Comparison of ENCODE assay signal across 1 cellular context in genomic region chr9:4489919-4490704, GRCh38.
TF ChIP-seq lines count a peak whose summit lies in the region.

Gene SLC1A1 (plus strand): TSS chr9:4490468. CDS start chr9:4490680, 212 bp downstream.

TF ChIP-seq in WTC11, 78 proteins besides CTCF, POLR2A, EP300 and RAD21 (continued from another document):
- TF ChIP-seq ELF4 (CRISPR knock-in tag; IDR thresholded peaks at IDR 0.05; ENCODE audit: low read depth) (no peak), MYBL2 (CRISPR knock-in tag; IDR thresholded peaks at IDR 0.05) (no peak; the same call in 1 of the 2 replicates), SP1 (CRISPR knock-in tag; conservative IDR thresholded peaks at IDR 0.05) (no peak), KAT7 (CRISPR knock-in tag; IDR thresholded peaks at IDR 0.05; ENCODE audit: borderline replicate concordance) (0 out of 2 replicates have a peak, but pooled peaks have one; percentile 31), FOXJ3 (CRISPR knock-in tag; IDR thresholded peaks at IDR 0.05; ENCODE audit: borderline replicate concordance) (no peak), ZNF138 (CRISPR knock-in tag; conservative IDR thresholded peaks at IDR 0.05) (peak; percentile 84; the same call in 1 of the 2 replicates), ZNF423 (CRISPR knock-in tag; IDR thresholded peaks at IDR 0.05) (peak; percentile 29; the same call in 1 of the 2 replicates)
- TF ChIP-seq, protein P1, sequence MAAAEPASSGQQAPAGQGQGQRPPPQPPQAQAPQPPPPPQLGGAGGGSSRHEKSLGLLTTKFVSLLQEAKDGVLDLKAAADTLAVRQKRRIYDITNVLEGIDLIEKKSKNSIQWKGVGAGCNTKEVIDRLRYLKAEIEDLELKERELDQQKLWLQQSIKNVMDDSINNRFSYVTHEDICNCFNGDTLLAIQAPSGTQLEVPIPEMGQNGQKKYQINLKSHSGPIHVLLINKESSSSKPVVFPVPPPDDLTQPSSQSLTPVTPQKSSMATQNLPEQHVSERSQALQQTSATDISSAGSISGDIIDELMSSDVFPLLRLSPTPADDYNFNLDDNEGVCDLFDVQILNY (CRISPR knock-in tag; IDR thresholded peaks at IDR 0.05), result 0 out of 2 replicates have a peak, but pooled peaks have one; percentile 8
- TF ChIP-seq, protein P2, sequence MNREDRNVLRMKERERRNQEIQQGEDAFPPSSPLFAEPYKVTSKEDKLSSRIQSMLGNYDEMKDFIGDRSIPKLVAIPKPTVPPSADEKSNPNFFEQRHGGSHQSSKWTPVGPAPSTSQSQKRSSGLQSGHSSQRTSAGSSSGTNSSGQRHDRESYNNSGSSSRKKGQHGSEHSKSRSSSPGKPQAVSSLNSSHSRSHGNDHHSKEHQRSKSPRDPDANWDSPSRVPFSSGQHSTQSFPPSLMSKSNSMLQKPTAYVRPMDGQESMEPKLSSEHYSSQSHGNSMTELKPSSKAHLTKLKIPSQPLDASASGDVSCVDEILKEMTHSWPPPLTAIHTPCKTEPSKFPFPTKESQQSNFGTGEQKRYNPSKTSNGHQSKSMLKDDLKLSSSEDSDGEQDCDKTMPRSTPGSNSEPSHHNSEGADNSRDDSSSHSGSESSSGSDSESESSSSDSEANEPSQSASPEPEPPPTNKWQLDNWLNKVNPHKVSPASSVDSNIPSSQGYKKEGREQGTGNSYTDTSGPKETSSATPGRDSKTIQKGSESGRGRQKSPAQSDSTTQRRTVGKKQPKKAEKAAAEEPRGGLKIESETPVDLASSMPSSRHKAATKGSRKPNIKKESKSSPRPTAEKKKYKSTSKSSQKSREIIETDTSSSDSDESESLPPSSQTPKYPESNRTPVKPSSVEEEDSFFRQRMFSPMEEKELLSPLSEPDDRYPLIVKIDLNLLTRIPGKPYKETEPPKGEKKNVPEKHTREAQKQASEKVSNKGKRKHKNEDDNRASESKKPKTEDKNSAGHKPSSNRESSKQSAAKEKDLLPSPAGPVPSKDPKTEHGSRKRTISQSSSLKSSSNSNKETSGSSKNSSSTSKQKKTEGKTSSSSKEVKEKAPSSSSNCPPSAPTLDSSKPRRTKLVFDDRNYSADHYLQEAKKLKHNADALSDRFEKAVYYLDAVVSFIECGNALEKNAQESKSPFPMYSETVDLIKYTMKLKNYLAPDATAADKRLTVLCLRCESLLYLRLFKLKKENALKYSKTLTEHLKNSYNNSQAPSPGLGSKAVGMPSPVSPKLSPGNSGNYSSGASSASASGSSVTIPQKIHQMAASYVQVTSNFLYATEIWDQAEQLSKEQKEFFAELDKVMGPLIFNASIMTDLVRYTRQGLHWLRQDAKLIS (CRISPR knock-in tag; IDR thresholded peaks at IDR 0.05; ENCODE audit: borderline replicate concordance), result no peak
- TF ChIP-seq, protein P3, sequence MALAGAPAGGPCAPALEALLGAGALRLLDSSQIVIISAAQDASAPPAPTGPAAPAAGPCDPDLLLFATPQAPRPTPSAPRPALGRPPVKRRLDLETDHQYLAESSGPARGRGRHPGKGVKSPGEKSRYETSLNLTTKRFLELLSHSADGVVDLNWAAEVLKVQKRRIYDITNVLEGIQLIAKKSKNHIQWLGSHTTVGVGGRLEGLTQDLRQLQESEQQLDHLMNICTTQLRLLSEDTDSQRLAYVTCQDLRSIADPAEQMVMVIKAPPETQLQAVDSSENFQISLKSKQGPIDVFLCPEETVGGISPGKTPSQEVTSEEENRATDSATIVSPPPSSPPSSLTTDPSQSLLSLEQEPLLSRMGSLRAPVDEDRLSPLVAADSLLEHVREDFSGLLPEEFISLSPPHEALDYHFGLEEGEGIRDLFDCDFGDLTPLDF (CRISPR knock-in tag; IDR thresholded peaks at IDR 0.05), result no peak; the same call in 1 of the 2 replicates
- TF ChIP-seq, protein P4, sequence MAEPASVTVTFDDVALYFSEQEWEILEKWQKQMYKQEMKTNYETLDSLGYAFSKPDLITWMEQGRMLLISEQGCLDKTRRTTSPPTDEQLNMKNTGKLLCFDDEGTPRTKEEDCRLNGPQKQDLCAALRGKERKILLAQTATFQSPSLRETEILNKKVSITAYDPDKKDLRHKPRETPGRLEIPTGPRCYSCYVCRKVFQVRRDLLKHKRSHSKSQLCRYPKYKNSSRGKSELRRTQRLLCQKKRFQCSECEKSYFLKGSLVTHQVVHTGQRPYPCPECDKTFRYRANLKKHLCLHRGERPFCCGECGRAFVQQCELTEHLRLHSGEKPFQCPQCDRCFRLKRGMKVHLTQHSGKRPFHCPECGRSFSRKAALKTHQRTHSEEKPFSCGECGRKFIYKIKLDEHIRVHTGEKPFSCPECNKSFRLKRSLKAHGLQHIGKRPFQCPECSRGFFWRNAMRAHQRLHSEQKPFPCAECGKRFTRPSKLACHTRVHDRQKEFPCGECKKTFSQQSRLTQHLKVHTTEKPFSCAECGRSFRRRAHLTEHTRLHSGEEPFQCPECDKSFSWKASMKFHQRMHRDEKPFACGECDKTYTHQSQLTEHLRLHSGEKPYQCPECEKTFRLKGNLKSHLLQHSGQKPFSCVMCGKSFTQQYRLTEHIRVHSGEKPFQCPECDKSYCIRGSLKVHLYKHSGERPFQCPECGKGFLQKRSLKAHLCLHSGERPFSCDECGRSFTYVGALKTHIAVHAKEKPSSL (CRISPR knock-in tag; conservative IDR thresholded peaks at IDR 0.05), result no peak
